ENCODE assay signal across 19 cellular contexts in genomic region chr20:10655723-10656122, GRCh38. TPM values are rescaled to one million over a fixed set of nuclear protein-coding genes. Genes with fewer than 3 reads are reported as not detected.
DNase-seq lines count a peak whose midpoint lies in the region; ATAC-seq, FAIRE-seq and TF ChIP-seq lines count a peak whose summit lies in the region.
"Had no signal": no experiment of that assay in that cellular context is flagged by ENCODE, and none has a peak within 500 bp of the region (broad histone marks: within the 10 kb centered on the region; RNA-seq: fewer than 3 reads in every experiment).

No MANE protein-coding gene starts in this region.

- intact Hi-C loops in right cardiac atrium (cut with DNase I): no loop called here
- intact Hi-C loops in esophagus muscularis mucosa (cut with DNase I): no loop called here
- intact Hi-C loops in tibial artery (cut with DNase I; ENCODE audit: low total_unique reads): no loop called here

- no peak overlapping the region for H3K4me2 ChIP-seq in parathyroid adenoma (ENCODE audit: low read length)
- H3K4me2 ChIP-seq: BLaER1 treated with 17β-estradiol and CSF1 and Interleukin-3, amounts not matched to agents 10 nM and 100 nM had no signal

- H3K27me3 ChIP-seq in cardiac muscle cell (no peaks in the 10 kb centered on the region), right cardiac atrium (ENCODE audit: control insufficient read depth, insufficient read depth) (no peaks in the 10 kb centered on the region), esophagus muscularis mucosa (no peaks in the 10 kb centered on the region), parathyroid adenoma (ENCODE audit: control insufficient read depth, insufficient read depth, low read length) (no peaks in the 10 kb centered on the region), tibial artery (no peaks in the 10 kb centered on the region)
- H3K27me3 ChIP-seq: BLaER1 treated with 17β-estradiol and CSF1 and Interleukin-3, amounts not matched to agents 10 nM and 100 nM; upper lobe of right lung had no signal

- TF ChIP-seq POLR2A in esophagus muscularis mucosa (IDR thresholded peaks at IDR 0.05; ENCODE audit: low read depth) (no peak), GM12891 (IDR thresholded peaks at IDR 0.05; ENCODE audit: low read depth, low read length) (no peak)

- DNase-seq in cardiac muscle cell (ENCODE audit: low read depth in 1 of 2, low spot score in 1 of 2) (no peak), right cardiac atrium (no peak), esophagus muscularis mucosa (ENCODE audit: extremely low spot score) (no peak), tibial artery (peak; percentile 10 to 45), GDM1 (lab: John Stamatoyannopoulos, UW) (no peak), GM12891 (ENCODE audit: insufficient read length, low spot score) (no peak)
- DNase-seq in activated CD4-positive, CD25-positive, alpha-beta regulatory T cell treated with anti-CD3 and anti-CD28 coated beads, Interleukin-2, amount 50 U/mL, for 72 hours: no peak
- DNase-seq: 8988T; activated CD4-positive, CD25-positive, alpha-beta regulatory T cell; cerebellar nuclear complex; DMS 273 treated with DMSO at 0.1 percent for 48 hours; GM23248; MM.1S; NCI-H1694 treated with DMSO at 0.1 percent for 48 hours; NCI-H446; stimulated activated CD4-positive, alpha-beta T cell treated with anti-CD3 and anti-CD28 coated beads, Interleukin-4, amount 100 ng/mL, for 4 hours; upper lobe of right lung had no signal

- 73% methylated on average over 9 of the region's 9 CpGs for WGBS in right cardiac atrium
- WGBS in esophagus muscularis mucosa: 75% methylated on average over 9 of the region's 9 CpGs

- no peak overlapping the region for H3K9ac ChIP-seq in parathyroid adenoma
- H3K9ac ChIP-seq: BLaER1 treated with 17β-estradiol and CSF1 and Interleukin-3, amounts not matched to agents 10 nM and 100 nM; GM23248 had no signal

- TF ChIP-seq EP300 in esophagus muscularis mucosa (IDR thresholded peaks at IDR 0.05): no peak

- H3K4me1 ChIP-seq in cardiac muscle cell (ENCODE audit: low read depth): peaks cover 68% of the 10 kb centered on the region
- H3K4me1 ChIP-seq in right cardiac atrium (ENCODE audit: control insufficient read depth, insufficient read depth, low read length): peaks cover 41% of the 10 kb centered on the region
- peaks cover 59 to 79% (median 70%) of the 10 kb centered on the region in 4 donors for H3K4me1 ChIP-seq in esophagus muscularis mucosa
- peaks cover 49% of the 10 kb centered on the region for H3K4me1 ChIP-seq in parathyroid adenoma
- H3K4me1 ChIP-seq in tibial artery: peaks cover 4 to 100% (median 86%) of the 10 kb centered on the region in 4 donors

- H3K4me3 ChIP-seq in cardiac muscle cell: no peak overlapping the region
- no peak overlapping the region for H3K4me3 ChIP-seq in right cardiac atrium (ENCODE audit: low read length)
- no peak overlapping the region for H3K4me3 ChIP-seq in esophagus muscularis mucosa
- no peak overlapping the region for H3K4me3 ChIP-seq in parathyroid adenoma (ENCODE audit: low read depth, low read length)
- H3K4me3 ChIP-seq in tibial artery: no peak overlapping the region
- H3K4me3 ChIP-seq: BLaER1 treated with 17β-estradiol and CSF1 and Interleukin-3, amounts not matched to agents 10 nM and 100 nM; GM23248; upper lobe of right lung had no signal

- no peak for FAIRE-seq in GM12891 (lab: Jason Lieb, UNC)

- H3K9me3 ChIP-seq in cardiac muscle cell (ENCODE audit: low read depth) (no peaks in the 10 kb centered on the region), right cardiac atrium (ENCODE audit: control insufficient read depth, low read length) (no peaks in the 10 kb centered on the region), esophagus muscularis mucosa (no peaks in the 10 kb centered on the region), parathyroid adenoma (ENCODE audit: control insufficient read depth, low read length) (no peaks in the 10 kb centered on the region), tibial artery (no peaks in the 10 kb centered on the region)
- H3K9me3 ChIP-seq: BLaER1 treated with 17β-estradiol and CSF1 and Interleukin-3, amounts not matched to agents 10 nM and 100 nM; upper lobe of right lung had no signal

- no peak for ATAC-seq in right cardiac atrium
- ATAC-seq: upper lobe of right lung had no signal

- no peak overlapping the region for H2AFZ ChIP-seq in parathyroid adenoma
- H2AFZ ChIP-seq: GM23248 had no signal

- peaks cover 14% of the 10 kb centered on the region for H3K79me2 ChIP-seq in parathyroid adenoma

- TF ChIP-seq CTCF in cardiac muscle cell (IDR thresholded peaks at IDR 0.05; ENCODE audit: low read depth, low read length) (no peak), esophagus muscularis mucosa (IDR thresholded peaks at IDR 0.05) (no peak), parathyroid adenoma (IDR thresholded peaks at IDR 0.05) (no peak), tibial artery (IDR thresholded peaks at IDR 0.05) (no peak)

- H3K27ac ChIP-seq in cardiac muscle cell: peak overlapping the region; percentile 89
- no peak overlapping the region for H3K27ac ChIP-seq in right cardiac atrium (ENCODE audit: low read length)
- peak overlapping the region in 3 of 4 donors; percentile 42 to 61 (median 55) for H3K27ac ChIP-seq in esophagus muscularis mucosa (replicated peaks in 1 of 4)
- peak overlapping the region; percentile 80 for H3K27ac ChIP-seq in parathyroid adenoma
- H3K27ac ChIP-seq in tibial artery: peak overlapping the region; percentile 99
- H3K27ac ChIP-seq: BLaER1 treated with 17β-estradiol and CSF1 and Interleukin-3, amounts not matched to agents 10 nM and 100 nM; GM23248; upper lobe of right lung had no signal

- peaks cover 15% of the 10 kb centered on the region for H3K36me3 ChIP-seq in cardiac muscle cell
- H3K36me3 ChIP-seq in esophagus muscularis mucosa: peaks cover 11 to 87% (median 38%) of the 10 kb centered on the region in 4 donors
- H3K36me3 ChIP-seq in parathyroid adenoma (ENCODE audit: control insufficient read depth, insufficient read depth, low read length): no peaks in the 10 kb centered on the region
- peaks cover 63 to 76% (median 74%) of the 10 kb centered on the region in 3 donors for H3K36me3 ChIP-seq in tibial artery

TF ChIP-seq in GM12891, 5 proteins besides CTCF, POLR2A, EP300 and RAD21:
- no peak for TF ChIP-seq PAX5 (IDR thresholded peaks at IDR 0.05; ENCODE audit: insufficient read depth, low read length, severe bottlenecking)
- no peak for TF ChIP-seq TAF1 (IDR thresholded peaks at IDR 0.05; ENCODE audit: low read depth, low read length)
- TF ChIP-seq SPI1 (IDR thresholded peaks at IDR 0.05; ENCODE audit: low read depth, low read length): no peak
- no peak for TF ChIP-seq POU2F2 (IDR thresholded peaks at IDR 0.05; ENCODE audit: low read depth, low read length)
- TF ChIP-seq POLR2AphosphoS5 (IDR thresholded peaks at IDR 0.05; ENCODE audit: low read depth, low read length): no peak

RNA-seq across cellular contexts. Expression of gene JAG1, which starts 18.1 kb away (rescaled TPM):
- total RNA-seq in cardiac muscle cell (45.3 and 53.2 TPM in 2 replicates), right cardiac atrium (10 to 100 TPM; 23.2 to 33.6 (median 30.0) TPM), esophagus muscularis mucosa (10 to 100 TPM; 30.7 to 41.9 (median 36.3) TPM)
- polyA plus RNA-seq in cardiac muscle cell (18.3 and 21.3 TPM in 2 replicates), right cardiac atrium (12.2 TPM)
- polyA plus RNA-seq in GM12891 (2012; ENCODE audit: low read depth, missing spikeins): 3.3 TPM

Comparison
In these comparisons a context has a peak if more than half of its experiments do, and no peak if none do; other contexts are left out.
1. DNase-seq: peak in tibial artery (2 of 2); none in cardiac muscle cell (0 of 2), right cardiac atrium (0 of 3), esophagus muscularis mucosa (single experiment), GDM1 (single experiment), activated CD4-positive, CD25-positive, alpha-beta regulatory T cell treated with anti-CD3 and anti-CD28 coated beads, Interleukin-2, amount 50 U/mL, for 72 hours (single experiment) and GM12891 (single experiment).